8 cellular contexts compared by ENCODE assay signal in the genomic region with DNA sequence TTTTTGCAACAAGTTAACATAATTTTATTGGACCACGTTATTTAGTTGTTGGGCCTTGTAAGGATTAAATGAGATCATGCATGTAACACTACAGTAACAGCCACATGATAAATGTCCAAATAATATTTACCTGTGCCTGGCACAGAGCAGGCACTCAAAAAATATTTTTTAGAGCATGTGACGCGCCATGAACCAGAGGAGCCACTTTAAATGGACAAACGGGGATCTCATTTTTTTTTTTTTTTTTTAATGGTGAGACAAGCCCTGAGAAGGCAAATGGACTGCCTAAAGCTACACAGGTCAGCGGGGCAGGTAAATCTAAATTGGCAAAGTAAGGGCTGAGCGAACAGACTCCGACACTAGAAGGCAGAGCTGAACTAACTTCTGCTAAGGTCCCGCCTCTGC. TPM values are rescaled to one million over a fixed set of nuclear protein-coding genes. Genes with fewer than 3 reads are reported as not detected.
A peak's percentile ranks its signal among the peaks of the same experiment; 100 is the strongest.
DNase-seq lines count a peak whose midpoint lies in the region; ATAC-seq and TF ChIP-seq lines count a peak whose summit lies in the region.

No MANE protein-coding gene starts in this region.

- peaks cover 9% of the 10 kb centered on the region for H3K27me3 ChIP-seq in GM23248 (replicated peaks; ENCODE audit: insufficient read depth)
- H3K27me3 ChIP-seq in right cardiac atrium (ENCODE audit: control insufficient read depth, insufficient read depth) = no peaks in the 10 kb centered on the region
- peaks cover 5% of the 10 kb centered on the region for H3K27me3 ChIP-seq in smooth muscle cell (ENCODE audit: low read depth)

- H3K36me3 ChIP-seq in GM23248 (ENCODE audit: low read depth) (peaks cover 31% of the 10 kb centered on the region), smooth muscle cell (ENCODE audit: low read depth) (peaks cover 5% of the 10 kb centered on the region)

- no peaks in the 10 kb centered on the region for H3K9me3 ChIP-seq in GM23248 (ENCODE audit: low read depth)
- H3K9me3 ChIP-seq in right cardiac atrium (ENCODE audit: control insufficient read depth, low read length) = no peaks in the 10 kb centered on the region
- H3K9me3 ChIP-seq in smooth muscle cell (replicated peaks; ENCODE audit: low read depth) = no peaks in the 10 kb centered on the region

- ATAC-seq in right cardiac atrium (no peak), HG03439 (IDR thresholded peaks at IDR 0.05; ENCODE audit: unreplicated experiment) (no peak), GM18907 (IDR thresholded peaks at IDR 0.05; ENCODE audit: unreplicated experiment) (no peak), GM18873 (IDR thresholded peaks at IDR 0.05; ENCODE audit: low FRiP score, unreplicated experiment) (no peak)

- H3K27ac ChIP-seq in GM23248 (no peak overlapping the region; the same call in 1 of the 2 replicates), right cardiac atrium (ENCODE audit: low read length) (no peak overlapping the region), smooth muscle cell (ENCODE audit: low read depth) (peak overlapping the region; percentile 31)

- H3K4me1 ChIP-seq in GM23248 (ENCODE audit: insufficient read depth) = peaks cover 30% of the 10 kb centered on the region
- H3K4me1 ChIP-seq in right cardiac atrium (ENCODE audit: control insufficient read depth, insufficient read depth, low read length) = peaks cover 10% of the 10 kb centered on the region
- H3K4me1 ChIP-seq in smooth muscle cell (ENCODE audit: low read depth) = peaks cover 21% of the 10 kb centered on the region

- peak overlapping the region; percentile 85 for H2AFZ ChIP-seq in GM23248
- no peak overlapping the region for H2AFZ ChIP-seq in smooth muscle cell (ENCODE audit: low read depth)

- peak overlapping the region; percentile 70 for H3K4me2 ChIP-seq in GM23248 (ENCODE audit: unreplicated experiment)
- H3K4me2 ChIP-seq in smooth muscle cell = peak overlapping the region; percentile 82

- intact Hi-C loops in right cardiac atrium (cut with DNase I) = no loop called here

- in situ Hi-C loops in GM23248 (cut with MboI) = no loop called here

- peak overlapping the region; percentile 76 for H3K4me3 ChIP-seq in GM23248
- H3K4me3 ChIP-seq in WI38 (ENCODE audit: low read depth, low read length) = peak overlapping the region; percentile 99
- peak overlapping the region; percentile 33 for H3K4me3 ChIP-seq in right cardiac atrium (ENCODE audit: low read length)
- H3K4me3 ChIP-seq in smooth muscle cell = peak overlapping the region; percentile 46

- TF ChIP-seq CTCF in WI38 (IDR thresholded peaks at IDR 0.05; ENCODE audit: low read depth, low read length) (no peak), smooth muscle cell (IDR thresholded peaks at IDR 0.05; ENCODE audit: borderline replicate concordance, insufficient read depth, poor library complexity, severe bottlenecking) (no peak)

- H3F3A ChIP-seq in GM23248 (ENCODE audit: insufficient read depth) (peaks cover 29% of the 10 kb centered on the region), smooth muscle cell (ENCODE audit: low read depth) (peaks cover 5% of the 10 kb centered on the region)

- H3K9me2 ChIP-seq in GM23248 (ENCODE audit: insufficient read depth) = no peaks in the 10 kb centered on the region

- H3K79me2 ChIP-seq in GM23248 (ENCODE audit: insufficient read depth) (peaks cover 41% of the 10 kb centered on the region), smooth muscle cell (ENCODE audit: low read depth) (peaks cover 42% of the 10 kb centered on the region)

- WGBS in GM23248 (ENCODE audit: low coverage in 1 of 2, low lambda C conversion rate in 2 of 2, missing lambda C conversion rate in 2 of 2), 2 experiments = 1% methylated on average over 8 of the region's 8 CpGs
- 2% methylated on average over 8 of the region's 8 CpGs for WGBS in right cardiac atrium
- 4% methylated on average over 8 of the region's 8 CpGs for WGBS in smooth muscle cell (ENCODE audit: low lambda C conversion rate)

- H3K9ac ChIP-seq in GM23248 (peak overlapping the region; percentile 55), smooth muscle cell (ENCODE audit: low read depth) (no peak overlapping the region)

- H4K20me1 ChIP-seq in GM23248 (ENCODE audit: insufficient read depth) = 0 out of 2 replicates have a peak, but pooled peaks cover 13% of the 10 kb centered on the region
- peaks cover 38% of the 10 kb centered on the region for H4K20me1 ChIP-seq in smooth muscle cell (ENCODE audit: low read depth)

- DNase-seq in GM23248 = no peak
- DNase-seq in right cardiac atrium = no peak
- DNase-seq in smooth muscle cell (lab: John Stamatoyannopoulos, UW; ENCODE audit: unreplicated experiment) = no peak
- DNase-seq in DMS153 treated with DMSO at 0.1 percent for 48 hours (lab: John Stamatoyannopoulos, UW; ENCODE audit: unreplicated experiment) = no peak

RNA-seq across cellular contexts. Expression of gene RPS19, which starts 0.8 kb away (rescaled TPM):
- total RNA-seq in GM23248 (2014; rRNA removed; shearing (Covaris generic)) = 296 and 881 TPM in 2 replicates
- polyA plus RNA-seq in GM23248 (2016; fragmentation: Nextera tagmentation; extraction: Ambion mirVana) = 2,308 and 2,316 TPM in 2 replicates
- total RNA-seq in right cardiac atrium = 100 to 1,000 TPM; 625 to 784 (median 741) TPM
- polyA plus RNA-seq in right cardiac atrium = 863 TPM
- 970 and 1,345 TPM in 2 replicates for total RNA-seq in smooth muscle cell
- polyA plus RNA-seq in smooth muscle cell = 2,105 and 2,361 TPM in 2 replicates

RNA-seq across cellular contexts. Expression of gene DMRTC2, which starts 14.4 kb away (rescaled TPM):
- not detected in 2 replicates for total RNA-seq in GM23248 (2014; rRNA removed; shearing (Covaris generic))
- polyA plus RNA-seq in GM23248 (2016; fragmentation: Nextera tagmentation; extraction: Ambion mirVana) = not detected in 2 replicates
- not detected for total RNA-seq in right cardiac atrium
- not detected for polyA plus RNA-seq in right cardiac atrium
- not detected in 2 replicates for total RNA-seq in smooth muscle cell
- polyA plus RNA-seq in smooth muscle cell = not detected in 2 replicates

RNA-seq across cellular contexts. Expression of gene LYPD4, which starts 14.7 kb away (rescaled TPM):
- not detected in 2 replicates for total RNA-seq in GM23248 (2014; rRNA removed; shearing (Covaris generic))
- polyA plus RNA-seq in GM23248 (2016; fragmentation: Nextera tagmentation; extraction: Ambion mirVana) = not detected in 2 replicates
- not detected for total RNA-seq in right cardiac atrium
- not detected for polyA plus RNA-seq in right cardiac atrium
- not detected in 2 replicates for total RNA-seq in smooth muscle cell
- not detected in 2 replicates for polyA plus RNA-seq in smooth muscle cell

RNA-seq across cellular contexts. Expression of gene CD79A, which starts 17.9 kb away (rescaled TPM):
- not detected in 2 replicates for total RNA-seq in GM23248 (2014; rRNA removed; shearing (Covaris generic))
- 0.49 TPM in 1 of 2 replicates, not detected in the other for polyA plus RNA-seq in GM23248 (2016; fragmentation: Nextera tagmentation; extraction: Ambion mirVana)
- under 1 TPM in 2 of 4 donors, not detected in 2; 0.37 to 0.58 TPM for total RNA-seq in right cardiac atrium
- polyA plus RNA-seq in right cardiac atrium = 0.09 TPM
- not detected in 2 replicates for total RNA-seq in smooth muscle cell
- 0.28 and 0.41 TPM in 2 replicates for polyA plus RNA-seq in smooth muscle cell

RNA-seq across cellular contexts. Expression of gene ARHGEF1, which starts 23.8 kb away (rescaled TPM):
- 44.6 and 46.2 TPM in 2 replicates for total RNA-seq in GM23248 (2014; rRNA removed; shearing (Covaris generic))
- polyA plus RNA-seq in GM23248 (2016; fragmentation: Nextera tagmentation; extraction: Ambion mirVana) = 44.3 and 49.6 TPM in 2 replicates
- 10 to 100 TPM; 39.7 to 43.9 (median 40.8) TPM for total RNA-seq in right cardiac atrium
- 42.8 TPM for polyA plus RNA-seq in right cardiac atrium
- 24.2 and 24.3 TPM in 2 replicates for total RNA-seq in smooth muscle cell
- polyA plus RNA-seq in smooth muscle cell = 69.6 and 78.6 TPM in 2 replicates

Comparison
In these comparisons a context has a peak if more than half of its experiments do, and no peak if none do; other contexts are left out.
1. H3K4me3 ChIP-seq: peak in every context shown above with its lines; median percentile 99 in WI38; 76 in GM23248; 46 in smooth muscle cell; 33 in right cardiac atrium.